ENCODE assay signal across 8 cellular contexts in the genomic region with DNA sequence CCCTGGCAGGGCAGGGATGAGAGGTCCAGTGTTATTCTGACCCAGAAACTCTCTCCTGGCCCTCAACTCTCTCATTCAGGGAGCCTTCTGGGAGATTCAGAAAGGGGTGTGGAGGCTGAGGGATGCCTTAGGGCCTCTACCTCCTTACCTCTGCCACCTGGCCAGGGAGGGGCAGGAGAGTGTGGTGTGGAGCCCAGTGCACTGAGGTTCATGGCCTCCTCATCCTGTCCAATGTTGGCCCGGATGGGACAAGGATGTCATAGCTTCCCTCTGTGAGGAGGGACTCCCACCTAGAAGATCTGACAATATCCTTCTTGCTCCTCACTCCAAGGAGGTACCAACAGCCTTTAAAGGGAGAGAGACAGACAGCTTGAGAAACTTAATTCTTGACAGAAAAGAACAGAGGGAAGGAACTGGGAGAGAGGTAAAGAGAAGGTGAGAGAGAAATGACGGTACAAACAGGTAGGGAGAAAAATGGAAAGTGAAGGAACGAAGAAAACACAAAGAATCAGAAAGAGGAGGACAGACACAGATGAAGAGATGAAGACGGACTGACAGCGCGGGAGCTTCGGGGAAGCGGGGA. TPM values are rescaled to one million over a fixed set of nuclear protein-coding genes. Genes with fewer than 3 reads are reported as not detected.
DNase-seq lines count a peak whose midpoint lies in the region; ATAC-seq and TF ChIP-seq lines count a peak whose summit lies in the region.

No MANE protein-coding gene starts in this region.

- TF ChIP-seq POLR2A in heart left ventricle (IDR thresholded peaks at IDR 0.05) (no peak), body of pancreas (IDR thresholded peaks at IDR 0.05) (no peak), vagina (IDR thresholded peaks at IDR 0.05) (no peak)

- intact Hi-C loops in heart left ventricle (cut with DNase I) = no loop called here
- intact Hi-C loops in Right ventricle myocardium inferior (cut with DNase I) = no loop called here
- intact Hi-C loops in body of pancreas (cut with DNase I) = no loop called here
- intact Hi-C loops in vagina (cut with DNase I) = no loop called here

- H3K36me3 ChIP-seq in heart left ventricle (peaks cover 0 to 19% (median 0%) of the 10 kb centered on the region in 9 donors), body of pancreas (replicated peaks in 1 of 2; ENCODE audit: insufficient read depth in 1 of 2, low read depth in 2 of 2) (no peaks in the 10 kb centered on the region), mucosa of rectum (ENCODE audit: control insufficient read depth in 2 of 2, insufficient read depth in 2 of 2, low read length in 2 of 2) (no peaks in the 10 kb centered on the region), vagina (no peaks in the 10 kb centered on the region), MG63 (no peaks in the 10 kb centered on the region)

- ATAC-seq in heart left ventricle (peak in 2 of 4 donors; percentile 13 to 36), Right ventricle myocardium inferior (no peak), body of pancreas (no peak), GM19395 (IDR thresholded peaks at IDR 0.05; ENCODE audit: unreplicated experiment) (no peak)

- TF ChIP-seq CTCF in heart left ventricle (IDR thresholded peaks at IDR 0.05) = no peak
- TF ChIP-seq CTCF in body of pancreas (IDR thresholded peaks at IDR 0.05) = no peak
- TF ChIP-seq CTCF in vagina (IDR thresholded peaks at IDR 0.05) = no peak

- 1 to 3% (median 2%) methylated on average over 8 of the region's 8 CpGs for WGBS in heart left ventricle, 4 donors
- 10 to 23% methylated on average over 8 of the region's 8 CpGs for WGBS in body of pancreas, 2 donors

- H3K9ac ChIP-seq in mucosa of rectum (ENCODE audit: low read depth in 1 of 2, low read length in 2 of 2) = peak overlapping the region; percentile 2 to 41

- H3K27me3 ChIP-seq in heart left ventricle = no peaks in the 10 kb centered on the region
- no peaks in the 10 kb centered on the region for H3K27me3 ChIP-seq in body of pancreas
- peaks cover 0 to 5% of the 10 kb centered on the region in 2 donors for H3K27me3 ChIP-seq in mucosa of rectum (ENCODE audit: control insufficient read depth in 2 of 2, insufficient read depth in 2 of 2, low read length in 2 of 2)
- no peaks in the 10 kb centered on the region for H3K27me3 ChIP-seq in vagina
- no peaks in the 10 kb centered on the region for H3K27me3 ChIP-seq in MG63

- H3K9me3 ChIP-seq in heart left ventricle = no peaks in the 10 kb centered on the region
- H3K9me3 ChIP-seq in body of pancreas = no peaks in the 10 kb centered on the region
- H3K9me3 ChIP-seq in mucosa of rectum (ENCODE audit: control insufficient read depth in 2 of 2, low read length in 2 of 2) = no peaks in the 10 kb centered on the region
- H3K9me3 ChIP-seq in vagina = no peaks in the 10 kb centered on the region
- H3K9me3 ChIP-seq in MG63 = no peaks in the 10 kb centered on the region

- no peak for DNase-seq in heart left ventricle
- DNase-seq in Right ventricle myocardium inferior (ENCODE audit: missing footprints) = no peak
- DNase-seq in body of pancreas = peak in 2 of 4 donors; percentile 16 to 21
- no peak for DNase-seq in vagina (ENCODE audit: extremely low spot score in 2 of 2)
- no peak for DNase-seq in MG63
- DNase-seq in mucosa of gallbladder (ENCODE audit: low spot score) = no peak

- peaks cover 0 to 23% (median 11%) of the 10 kb centered on the region in 12 donors for H3K4me1 ChIP-seq in heart left ventricle
- peaks cover 26% of the 10 kb centered on the region for H3K4me1 ChIP-seq in body of pancreas
- H3K4me1 ChIP-seq in mucosa of rectum (ENCODE audit: control insufficient read depth in 2 of 2, insufficient read depth in 2 of 2, low read length in 2 of 2) = peaks cover 4 to 8% of the 10 kb centered on the region in 2 donors
- H3K4me1 ChIP-seq in vagina = peaks cover 37% of the 10 kb centered on the region

- peak overlapping the region; percentile 62 to 97 (median 87) for H3K4me3 ChIP-seq in heart left ventricle
- H3K4me3 ChIP-seq in body of pancreas = peak overlapping the region in 1 of 2 donors; percentile 86
- H3K4me3 ChIP-seq in mucosa of rectum (ENCODE audit: low read length in 2 of 2) = peak overlapping the region; percentile 25 to 72
- H3K4me3 ChIP-seq in vagina = peak overlapping the region; percentile 89
- no peak overlapping the region for H3K4me3 ChIP-seq in MG63

- peak overlapping the region in 9 of 12 donors; percentile 45 to 90 (median 82) for H3K27ac ChIP-seq in heart left ventricle
- H3K27ac ChIP-seq in body of pancreas = peak overlapping the region in 3 of 4 donors; percentile 67 to 82 (median 73)
- peak overlapping the region in 1 of 2 donors; percentile 16 for H3K27ac ChIP-seq in mucosa of rectum (ENCODE audit: low read depth in 2 of 2, low read length in 2 of 2)
- H3K27ac ChIP-seq in vagina = peak overlapping the region; percentile 82

RNA-seq across cellular contexts. Expression of gene BEND5, which starts 0.8 kb away (rescaled TPM):
- total RNA-seq in heart left ventricle = 1 to 10 TPM; 1.6 to 6.4 (median 3.5) TPM
- 1 to 10 TPM in 1 of 2 donors, under 1 TPM in 1; 0.85 to 4.0 TPM for polyA plus RNA-seq in heart left ventricle
- 4.6 TPM for total RNA-seq in Right ventricle myocardium inferior
- 1 to 10 TPM; 2.3 to 8.6 TPM for total RNA-seq in body of pancreas
- 8.6 TPM for total RNA-seq in vagina
- not detected in 2 replicates for total RNA-seq in MG63 (2014; rRNA removed; shearing (Covaris generic); ENCODE audit: low replicate concordance)
- total RNA-seq in mucosa of gallbladder = 17.5 TPM
